ENCODE assay signal across 8 cellular contexts in the genomic region with DNA sequence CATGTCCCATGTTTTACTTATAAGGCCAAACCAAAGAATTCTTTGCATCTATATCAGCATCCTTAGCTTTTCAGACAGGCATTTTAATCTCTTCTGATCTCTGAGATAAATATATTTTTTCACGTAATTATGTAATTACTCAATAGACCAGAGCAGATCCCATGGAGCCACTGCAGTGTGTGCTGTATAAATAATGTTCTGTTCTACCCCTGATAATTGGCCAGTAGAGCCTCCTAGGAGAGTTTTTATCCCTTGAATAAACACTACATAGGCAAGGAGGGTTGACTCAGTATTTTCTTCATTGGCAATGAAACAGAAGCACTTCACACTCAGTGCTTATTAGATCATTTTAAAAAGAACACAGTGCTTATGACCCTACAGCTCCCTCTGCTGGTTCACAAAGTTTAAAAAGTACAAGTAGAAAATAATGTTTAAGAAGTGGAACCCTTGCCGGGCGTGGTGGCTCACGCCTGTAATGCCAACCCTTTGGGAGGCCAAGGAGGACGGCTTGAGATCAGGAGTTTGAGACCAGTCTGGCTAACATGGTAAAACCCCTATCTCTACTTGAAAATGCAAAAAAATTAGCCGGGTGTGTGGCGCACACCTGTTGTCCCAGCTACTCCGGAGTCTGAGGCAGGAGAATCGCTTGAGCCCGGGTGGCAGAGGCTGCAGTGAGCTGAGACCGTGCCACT.
DNase-seq lines count a peak whose midpoint lies in the region; ATAC-seq and TF ChIP-seq lines count a peak whose summit lies in the region.

No MANE protein-coding gene starts in this region.

- DNase-seq in activated T-cell treated with anti-CD3 and anti-CD28 coated beads for 24 hours (ENCODE audit: low read depth) (peak; percentile 1), HEK293T (ENCODE audit: extremely low spot score) (peak; percentile 48), NCI-H1092 (lab: John Stamatoyannopoulos, UW) (peak; percentile 80), SHP77 (lab: John Stamatoyannopoulos, UW) (peak; percentile 83), epithelial cell of proximal tubule (ENCODE audit: low read depth) (peak; percentile 59), myocyte (ENCODE audit: low read depth) (peak; percentile 89)
- DNase-seq in activated T-cell treated with anti-CD3 and anti-CD28 coated beads, Interleukin-2, amount 50 U/mL, for 1 hour: no peak

- peak; percentile 75 for TF ChIP-seq CTCF in epithelial cell of proximal tubule (conservative IDR thresholded peaks at IDR 0.05; ENCODE audit: low read depth, low read length)

- CTCF ChIA-PET in HEK293T (lab: Yijun Ruan, JAX): interaction anchor here (0.8 to 1.6 kb wide), 6 partner anchors 15 to 504 kb away, joined by 3 to 4 read pairs (median 4); no protein-coding TSS in a partner anchor

- POLR2A ChIA-PET in HEK293T (lab: Yijun Ruan, JAX): no interaction called here

- no peak for ATAC-seq in HG03108 (IDR thresholded peaks at IDR 0.05; ENCODE audit: unreplicated experiment)

- no peak overlapping the region for H3K4me3 ChIP-seq in epithelial cell of proximal tubule (ENCODE audit: low read depth, low read length)

TF ChIP-seq in HEK293T, 16 proteins besides CTCF, POLR2A, EP300 and RAD21:
- TF ChIP-seq, protein P1, sequence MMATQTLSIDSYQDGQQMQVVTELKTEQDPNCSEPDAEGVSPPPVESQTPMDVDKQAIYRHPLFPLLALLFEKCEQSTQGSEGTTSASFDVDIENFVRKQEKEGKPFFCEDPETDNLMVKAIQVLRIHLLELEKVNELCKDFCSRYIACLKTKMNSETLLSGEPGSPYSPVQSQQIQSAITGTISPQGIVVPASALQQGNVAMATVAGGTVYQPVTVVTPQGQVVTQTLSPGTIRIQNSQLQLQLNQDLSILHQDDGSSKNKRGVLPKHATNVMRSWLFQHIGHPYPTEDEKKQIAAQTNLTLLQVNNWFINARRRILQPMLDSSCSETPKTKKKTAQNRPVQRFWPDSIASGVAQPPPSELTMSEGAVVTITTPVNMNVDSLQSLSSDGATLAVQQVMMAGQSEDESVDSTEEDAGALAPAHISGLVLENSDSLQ (IDR thresholded peaks at IDR 0.05): 0 out of 2 replicates have a peak, but pooled peaks have one; percentile 26
- no peak for TF ChIP-seq FOXM1 (IDR thresholded peaks at IDR 0.05; ENCODE audit: borderline replicate concordance)
TF ChIP-seq in HEK293T: peak in this region for 1.
